ENCODE assay signal across 20 cellular contexts in the genomic region with DNA sequence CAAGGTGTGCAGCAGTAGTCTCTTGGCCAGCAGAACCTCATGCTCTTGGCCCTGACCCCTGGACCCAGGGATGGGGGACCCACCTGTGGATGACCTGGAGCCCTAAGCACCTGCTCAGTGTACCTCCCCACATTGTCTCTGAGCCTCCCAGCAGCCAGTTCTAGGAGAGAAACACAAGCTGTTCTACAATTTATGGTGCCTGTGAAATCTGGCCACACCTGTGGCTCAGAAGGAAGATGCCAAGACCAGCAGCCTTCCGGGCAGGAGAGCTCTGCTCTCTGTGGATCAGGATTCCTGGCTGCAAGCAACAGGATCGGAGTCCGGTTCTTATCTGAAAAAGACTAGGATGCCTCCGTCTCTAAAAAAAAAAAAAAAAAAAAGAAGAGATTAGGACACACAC.
DNase-seq lines count a peak whose midpoint lies in the region; ATAC-seq, FAIRE-seq and TF ChIP-seq lines count a peak whose summit lies in the region.
"Had no signal": no experiment of that assay in that cellular context is flagged by ENCODE, and none has a peak within 500 bp of the region (broad histone marks: within the 10 kb centered on the region; RNA-seq: fewer than 3 reads in every experiment).

No MANE protein-coding gene starts in this region.

- H3K9me3 Mint-ChIP-seq in activated T-helper 2 cell treated with anti-CD3 and anti-CD28 coated beads, Interferon-gamma antibody, Interleukin-2, Interleukin-4, amounts not matched to agents 10 μg/mL and 5 μg/mL and 100 μg/mL, durations not matched to agents 14 hours and 24 hours and 36 hours, result no peaks in the 10 kb centered on the region
- H3K9me3 Mint-ChIP-seq: CD4-positive, alpha-beta T cell had no signal

- TF ChIP-seq EP300 in HepG2 (IDR thresholded peaks at IDR 0.05; ENCODE audit: low read depth in 2 of 2, low read length in 2 of 2), result no peak
- TF ChIP-seq EP300 in HepG2 (CRISPR knock-in tag; IDR thresholded peaks at IDR 0.05; ENCODE audit: borderline replicate concordance), result no peak
- no peak for TF ChIP-seq EP300 in H1 (IDR thresholded peaks at IDR 0.05; ENCODE audit: borderline replicate concordance in 1 of 2, low read depth in 2 of 2, low read length in 2 of 2)

- TF ChIP-seq CTCF in liver (IDR thresholded peaks at IDR 0.05; ENCODE audit: low read depth, low read length, missing input control), result no peak
- no peak for TF ChIP-seq CTCF in HepG2 (CRISPR knock-in tag; IDR thresholded peaks at IDR 0.05)
- no peak for TF ChIP-seq CTCF in H1 (IDR thresholded peaks at IDR 0.05; ENCODE audit: control extremely low read depth in 1 of 3, insufficient read depth in 1 of 3, low read depth in 1 of 3, low read length in 3 of 3)
- TF ChIP-seq CTCF in MM.1S (IDR thresholded peaks at IDR 0.05; ENCODE audit: low read length), result no peak

- 28% methylated on average over 4 of the region's 4 CpGs for WGBS in liver
- WGBS in HepG2 (ENCODE audit: low lambda C conversion rate), result 2% methylated on average over 4 of the region's 4 CpGs
- WGBS in H1 (ENCODE audit: extremely low coverage in 1 of 2, insufficient coverage in 1 of 2, insufficient read length in 1 of 2, insufficient replicate concordance in 2 of 2, low coverage in 1 of 2, low lambda C conversion rate in 2 of 2, missing lambda C conversion rate in 1 of 2), 2 experiments, result 100% methylated on average over 3 of the region's 4 CpGs; no CpG with 5 or more reads in 1 of the 2 experiments
- no CpG with 5 or more reads among the region's 4 CpGs for WGBS in trophoblast cell (ENCODE audit: extremely low coverage, insufficient coverage, insufficient read length)

- peaks cover 9% of the 10 kb centered on the region for H3K4me1 Mint-ChIP-seq in activated T-helper 2 cell treated with anti-CD3 and anti-CD28 coated beads, Interferon-gamma antibody, Interleukin-2, Interleukin-4, amounts not matched to agents 10 μg/mL and 5 μg/mL and 100 μg/mL, durations not matched to agents 14 hours and 24 hours and 36 hours (ENCODE audit: low read depth)

- H3K9me3 ChIP-seq in liver (ENCODE audit: control insufficient read depth in 4 of 4, low read length in 3 of 4) (no peaks in the 10 kb centered on the region), HepG2 (ENCODE audit: low read length) (no peaks in the 10 kb centered on the region), H1 (ENCODE audit: insufficient read depth in 2 of 2, low read depth in 1 of 2, low read length in 1 of 2) (no peaks in the 10 kb centered on the region), trophoblast cell (ENCODE audit: insufficient read depth, low read depth, low read length) (no peaks in the 10 kb centered on the region), MM.1S (replicated peaks; ENCODE audit: insufficient read depth, low read length) (no peaks in the 10 kb centered on the region)
- H3K9me3 ChIP-seq: HAP-1 had no signal

- H3K4me1 ChIP-seq in liver (ENCODE audit: control insufficient read depth in 4 of 4, insufficient read depth in 4 of 4, low read length in 3 of 4) (peaks cover 11 to 54% (median 35%) of the 10 kb centered on the region in 4 donors), HepG2 (ENCODE audit: insufficient read depth, low read length) (peaks cover 23% of the 10 kb centered on the region), H1 (replicated peaks in 1 of 4; ENCODE audit: control insufficient read depth in 3 of 4, insufficient read depth in 4 of 4, low read length in 3 of 4) (peaks cover 0 to 4% (median 2%) of the 10 kb centered on the region in 4 experiments; a peak in 5 of 7 replicates), trophoblast cell (ENCODE audit: control insufficient read depth in 1 of 2, insufficient read depth in 2 of 2, low read length in 2 of 2) (no peaks in the 10 kb centered on the region), MM.1S (ENCODE audit: low read length) (no peaks in the 10 kb centered on the region)
- H3K4me1 ChIP-seq: HAP-1 had no signal

- FAIRE-seq in HepG2 (lab: Jason Lieb, UNC), result no peak
- no peak for FAIRE-seq in H1 (lab: Jason Lieb, UNC)
- FAIRE-seq: G401.6, GM12891, GM19239 had no signal

- POLR2A ChIA-PET in HepG2 (lab: Yijun Ruan, JAX), result no interaction called here
- POLR2A ChIA-PET in H1 (lab: Charles Lee; ENCODE audit: partially characterized antibody), result no interaction called here

- BruUV-seq in HepG2 (replicated peaks; lab: Mats Ljungman, UMichigan), result no TSS peak

- TF ChIP-seq RAD21 in liver (IDR thresholded peaks at IDR 0.05) (no peak), HepG2 (CRISPR knock-in tag; IDR thresholded peaks at IDR 0.05) (no peak), H1 (IDR thresholded peaks at IDR 0.05 in 1 of 2, conservative IDR thresholded peaks at IDR 0.05 in 1 of 2; ENCODE audit: low read depth in 2 of 2, low read length in 2 of 2) (no peak)

- no peak overlapping the region for H4K12ac ChIP-seq in trophoblast cell (ENCODE audit: low read depth, low read length)

- H3K18ac ChIP-seq in H1 (ENCODE audit: extremely low read depth, low read length) (no peak overlapping the region), trophoblast cell (ENCODE audit: low read length) (no peak overlapping the region)

- H3K9me2 ChIP-seq in MM.1S (replicated peaks; ENCODE audit: insufficient read depth, low read length), result no peaks in the 10 kb centered on the region

- no peak overlapping the region for H3K4me3 Mint-ChIP-seq in activated T-helper 2 cell treated with anti-CD3 and anti-CD28 coated beads, Interferon-gamma antibody, Interleukin-2, Interleukin-4, amounts not matched to agents 10 μg/mL and 5 μg/mL and 100 μg/mL, durations not matched to agents 14 hours and 24 hours and 36 hours (ENCODE audit: low read depth)
- H3K4me3 Mint-ChIP-seq: CD4-positive, alpha-beta T cell had no signal

- DNase-seq in HepG2 (ENCODE audit: low spot score), result no peak
- DNase-seq in H1 (ENCODE audit: low read depth in 1 of 2, low spot score in 2 of 2), result no peak
- DNase-seq in trophoblast cell, result peak; percentile 28 to 62
- DNase-seq in activated T-helper 2 cell treated with anti-CD3 and anti-CD28 coated beads, Interferon-gamma antibody, Interleukin-2, Interleukin-4, amounts not matched to agents 10 μg/mL and 5 μg/mL and 100 μg/mL, durations not matched to agents 14 hours and 24 hours and 36 hours (ENCODE audit: low spot score), result no peak
- DNase-seq in MM.1S, result no peak
- DNase-seq: 8988T; AML-193; C1 segment of cervical spinal cord; CD4-positive, alpha-beta T cell; DMS79 treated with DMSO at 0.1 percent for 48 hours; EL; GOT3; KG1 had no signal

- H4K91ac ChIP-seq in H1 (replicated peaks; ENCODE audit: insufficient read length, low read length) (no peak overlapping the region), trophoblast cell (ENCODE audit: low read depth, low read length) (no peak overlapping the region)

- no peak overlapping the region for H3K27ac ChIP-seq in liver (ENCODE audit: low read depth in 1 of 2, low read length in 2 of 2)
- H3K27ac ChIP-seq in HepG2 (ENCODE audit: extremely low read length, insufficient read depth, low read length), result no peak overlapping the region
- no peak overlapping the region for H3K27ac ChIP-seq in H1 (ENCODE audit: low read depth, low read length)
- no peak overlapping the region for H3K27ac ChIP-seq in trophoblast cell (ENCODE audit: low read depth, low read length)
- no peak overlapping the region for H3K27ac ChIP-seq in MM.1S (ENCODE audit: low read length)
- H3K27ac ChIP-seq: HL-60 had no signal

- no peaks in the 10 kb centered on the region for H3K79me1 ChIP-seq in H1 (ENCODE audit: low read depth, low read length)
- H3K79me1 ChIP-seq in trophoblast cell (ENCODE audit: low read length), result no peaks in the 10 kb centered on the region

- CTCF ChIA-PET in HepG2 (lab: Yijun Ruan, JAX; ENCODE audit: low intra/inter-chr PET ratio, low total read pairs), result no interaction called here
- CTCF ChIA-PET in H1 (lab: Charles Lee; ENCODE audit: partially characterized antibody), result interaction anchor here (1.1 to 2.0 kb wide), 5 partner anchors 9 to 221 kb away, joined by 3 to 5 read pairs (median 3); no protein-coding TSS in a partner anchor

- no peaks in the 10 kb centered on the region for H3K27me3 Mint-ChIP-seq in activated T-helper 2 cell treated with anti-CD3 and anti-CD28 coated beads, Interferon-gamma antibody, Interleukin-2, Interleukin-4, amounts not matched to agents 10 μg/mL and 5 μg/mL and 100 μg/mL, durations not matched to agents 14 hours and 24 hours and 36 hours (ENCODE audit: low read depth)

- H3K4me3 ChIP-seq in liver (ENCODE audit: low read depth in 1 of 3, low read length in 3 of 3) (no peak overlapping the region), HepG2 (replicated peaks in 1 of 3; ENCODE audit: insufficient read depth in 1 of 3, low read depth in 2 of 3, low read length in 3 of 3) (no peak overlapping the region), H1 (ENCODE audit: extremely low read depth in 1 of 4, insufficient read depth in 2 of 4, low read depth in 3 of 4, low read length in 4 of 4) (no peak overlapping the region), trophoblast cell (ENCODE audit: low read depth, low read length) (no peak overlapping the region), MM.1S (ENCODE audit: low read length) (no peak overlapping the region)
- H3K4me3 ChIP-seq: HAP-1 had no signal

- H2AK5ac ChIP-seq in H1 (ENCODE audit: low read depth, low read length), result no peak overlapping the region
- H2AK5ac ChIP-seq in trophoblast cell (ENCODE audit: low read length), result no peak overlapping the region

- H3K23ac ChIP-seq in H1 (ENCODE audit: insufficient read length) (no peak overlapping the region), trophoblast cell (ENCODE audit: low read length) (no peak overlapping the region)

- H4K8ac ChIP-seq in H1 (ENCODE audit: extremely low read depth, insufficient read depth, low read length), result peak overlapping the region; percentile 45; the same call in 1 of the 2 replicates
- H4K8ac ChIP-seq in trophoblast cell (ENCODE audit: low read depth, low read length), result no peak overlapping the region

- no peaks in the 10 kb centered on the region for H3F3A ChIP-seq in MM.1S (ENCODE audit: insufficient read depth, low read length)

- no peak overlapping the region for H2BK5ac ChIP-seq in H1 (ENCODE audit: low read depth, low read length)
- H2BK5ac ChIP-seq in trophoblast cell (ENCODE audit: low read depth, low read length, poor library complexity), result no peak overlapping the region

- no peak overlapping the region for H3K14ac ChIP-seq in H1 (ENCODE audit: insufficient read length)
- no peak overlapping the region for H3K14ac ChIP-seq in trophoblast cell (ENCODE audit: low read length)

- H3K4ac ChIP-seq in H1 (replicated peaks; ENCODE audit: insufficient read length, low read depth, low read length) (no peak overlapping the region), trophoblast cell (ENCODE audit: low read depth, low read length) (no peak overlapping the region)

- in situ Hi-C loops in HepG2 (cut with HindIII; ENCODE audit: extremely low pct_ligation_motif_present, low pct_unique_long_range_greater_than_20kb), result no loop called here

- no peak overlapping the region for H4K5ac ChIP-seq in H1 (ENCODE audit: insufficient read length, low read depth, low read length)

- H3K27me3 ChIP-seq in liver (ENCODE audit: control insufficient read depth in 4 of 4, insufficient read depth in 4 of 4, low read length in 3 of 4) (no peaks in the 10 kb centered on the region), HepG2 (ENCODE audit: control insufficient read depth in 1 of 2, insufficient read depth in 2 of 2, low read length in 2 of 2) (peaks cover 15 to 67% of the 10 kb centered on the region in 2 experiments), H1 (replicated peaks in 1 of 4; ENCODE audit: control insufficient read depth in 3 of 4, extremely low read depth in 1 of 4, insufficient read depth in 3 of 4, low read length in 3 of 4) (peaks cover 0 to 3% (median 0%) of the 10 kb centered on the region in 4 experiments; a peak in 3 of 7 replicates), trophoblast cell (ENCODE audit: insufficient read depth, low read length) (no peaks in the 10 kb centered on the region), MM.1S (replicated peaks; ENCODE audit: insufficient read depth, low read length) (peaks cover 79% of the 10 kb centered on the region)

- H3K79me2 ChIP-seq in HepG2 (ENCODE audit: insufficient read depth, low read length), result no peaks in the 10 kb centered on the region
- no peaks in the 10 kb centered on the region for H3K79me2 ChIP-seq in H1 (ENCODE audit: control insufficient read depth in 1 of 2, insufficient read depth in 2 of 2, low read length in 2 of 2)
- no peaks in the 10 kb centered on the region for H3K79me2 ChIP-seq in trophoblast cell (ENCODE audit: control insufficient read depth, insufficient read depth, low read length, poor library complexity)
- no peaks in the 10 kb centered on the region for H3K79me2 ChIP-seq in MM.1S (ENCODE audit: low read length)

- H3K23me2 ChIP-seq in H1 (ENCODE audit: low read depth, low read length), result no peaks in the 10 kb centered on the region

- ATAC-seq in HepG2, result no peak
- no peak for ATAC-seq in GM18502 (IDR thresholded peaks at IDR 0.05; ENCODE audit: poor library complexity, unreplicated experiment)

- H3K36me3 Mint-ChIP-seq in activated T-helper 2 cell treated with anti-CD3 and anti-CD28 coated beads, Interferon-gamma antibody, Interleukin-2, Interleukin-4, amounts not matched to agents 10 μg/mL and 5 μg/mL and 100 μg/mL, durations not matched to agents 14 hours and 24 hours and 36 hours (ENCODE audit: low read depth), result no peaks in the 10 kb centered on the region

- H3K56ac ChIP-seq in H1 (replicated peaks; ENCODE audit: insufficient read length, low read depth, low read length), result no peak overlapping the region

- H4K20me1 ChIP-seq in HepG2 (ENCODE audit: insufficient read depth, low read length) (peaks cover 3% of the 10 kb centered on the region; the same call in 1 of the 2 replicates), H1 (replicated peaks in 1 of 2; ENCODE audit: control insufficient read depth in 1 of 2, insufficient read depth in 2 of 2, low read length in 2 of 2) (no peaks in the 10 kb centered on the region), MM.1S (ENCODE audit: insufficient read depth, low read length) (no peaks in the 10 kb centered on the region)

- no peak overlapping the region for H3K4me2 ChIP-seq in HepG2 (ENCODE audit: low read depth, low read length)
- no peak overlapping the region for H3K4me2 ChIP-seq in H1 (ENCODE audit: insufficient read depth in 1 of 2, low read depth in 2 of 2, low read length in 2 of 2)
- no peak overlapping the region for H3K4me2 ChIP-seq in trophoblast cell (ENCODE audit: low read length)
- no peak overlapping the region for H3K4me2 ChIP-seq in MM.1S (ENCODE audit: low read depth, low read length)

- H2BK15ac ChIP-seq in H1 (ENCODE audit: low read length), result no peak overlapping the region

- intact Hi-C loops in HepG2 (cut with micrococcal nuclease; ENCODE audit: unreplicated experiment), result no loop called here
- intact Hi-C loops in activated T-helper 2 cell treated with anti-CD3 and anti-CD28 coated beads, Interferon-gamma antibody, Interleukin-2, Interleukin-4, amounts not matched to agents 10 μg/mL and 5 μg/mL and 100 μg/mL, durations not matched to agents 14 hours and 24 hours and 36 hours (cut with micrococcal nuclease), result no loop called here

- H3K36me3 ChIP-seq in liver (ENCODE audit: control insufficient read depth in 4 of 4, insufficient read depth in 3 of 4, low read depth in 1 of 4, low read length in 3 of 4) (no peaks in the 10 kb centered on the region), HepG2 (replicated peaks in 1 of 2; ENCODE audit: control insufficient read depth in 1 of 2, insufficient read depth in 2 of 2, low read length in 2 of 2) (no peaks in the 10 kb centered on the region), H1 (ENCODE audit: control insufficient read depth in 2 of 4, insufficient read depth in 4 of 4, low read length in 3 of 4) (no peaks in the 10 kb centered on the region), trophoblast cell (ENCODE audit: control insufficient read depth in 1 of 2, insufficient read depth in 2 of 2, low read length in 2 of 2) (no peaks in the 10 kb centered on the region), MM.1S (replicated peaks; ENCODE audit: insufficient read depth, low read length) (no peaks in the 10 kb centered on the region)
- H3K36me3 ChIP-seq: HAP-1 had no signal

- TF ChIP-seq POLR2A in HepG2 (IDR thresholded peaks at IDR 0.05; ENCODE audit: insufficient read depth in 1 of 2, low read depth in 2 of 2, low read length in 2 of 2) (no peak), H1 (IDR thresholded peaks at IDR 0.05; ENCODE audit: control extremely low read depth in 1 of 2, low read depth in 2 of 2, low read length in 2 of 2) (no peak)

- H2AFZ ChIP-seq in HepG2 (ENCODE audit: low read length), result no peak overlapping the region
- no peak overlapping the region for H2AFZ ChIP-seq in H1 (ENCODE audit: low read length)
- no peak overlapping the region for H2AFZ ChIP-seq in trophoblast cell (ENCODE audit: insufficient read depth, low read length, poor library complexity)
- H2AFZ ChIP-seq in MM.1S (ENCODE audit: low read length), result no peak overlapping the region

- H3K27ac Mint-ChIP-seq in activated T-helper 2 cell treated with anti-CD3 and anti-CD28 coated beads, Interferon-gamma antibody, Interleukin-2, Interleukin-4, amounts not matched to agents 10 μg/mL and 5 μg/mL and 100 μg/mL, durations not matched to agents 14 hours and 24 hours and 36 hours, result no peak overlapping the region
- H3K27ac Mint-ChIP-seq: CD4-positive, alpha-beta T cell had no signal

- no peak overlapping the region for H2BK20ac ChIP-seq in H1 (ENCODE audit: low read length)

- H2BK120ac ChIP-seq in H1 (replicated peaks; ENCODE audit: low read depth, low read length), result no peak overlapping the region
- no peak overlapping the region for H2BK120ac ChIP-seq in trophoblast cell (ENCODE audit: insufficient read depth, low read length, poor library complexity)

- no peak overlapping the region for H3K9ac ChIP-seq in liver (ENCODE audit: low read depth in 1 of 2, low read length in 2 of 2)
- H3K9ac ChIP-seq in HepG2 (ENCODE audit: insufficient read depth, low read depth, low read length), result no peak overlapping the region
- no peak overlapping the region for H3K9ac ChIP-seq in H1 (replicated peaks in 1 of 4; ENCODE audit: extremely low read depth in 1 of 4, low read depth in 3 of 4, low read length in 3 of 4)
- H3K9ac ChIP-seq in trophoblast cell (ENCODE audit: low read length), result no peak overlapping the region
- no peak overlapping the region for H3K9ac ChIP-seq in MM.1S (ENCODE audit: low read length)

- H2BK12ac ChIP-seq in H1 (ENCODE audit: low read depth, low read length), result no peak overlapping the region
- H2BK12ac ChIP-seq in trophoblast cell (ENCODE audit: low read length), result no peak overlapping the region

Comparison
In these comparisons a context has a peak if more than half of its experiments do, and no peak if none do; other contexts are left out.
1. DNase-seq: peak in trophoblast cell (2 of 2); none in HepG2 (single experiment), H1 (0 of 2), activated T-helper 2 cell treated with anti-CD3 and anti-CD28 coated beads, Interferon-gamma antibody, Interleukin-2, Interleukin-4, amounts not matched to agents 10 μg/mL and 5 μg/mL and 100 μg/mL, durations not matched to agents 14 hours and 24 hours and 36 hours (single experiment) and MM.1S (single experiment).